ENCODE assay signal across 8 cellular contexts in the genomic region with DNA sequence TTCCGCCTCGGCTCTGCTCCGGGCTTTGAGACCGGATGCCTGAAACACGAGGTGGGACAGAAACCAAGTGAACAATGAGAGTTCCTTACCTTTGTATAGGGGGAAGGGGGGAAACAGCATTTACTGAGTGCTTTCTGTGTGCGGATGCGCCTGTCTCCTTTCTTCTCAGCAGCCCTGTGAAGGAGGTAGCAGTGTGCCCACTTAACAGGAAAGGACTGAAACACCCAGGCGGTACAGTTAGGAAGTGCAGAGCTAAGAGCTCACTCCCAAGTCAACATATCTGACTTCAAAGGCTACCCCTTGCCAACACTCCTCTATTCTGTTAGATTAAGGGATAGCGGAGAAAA. TPM values are rescaled to one million over a fixed set of nuclear protein-coding genes. Genes with fewer than 3 reads are reported as not detected.
A peak's percentile ranks its signal among the peaks of the same experiment; 100 is the strongest.
DNase-seq lines count a peak whose midpoint lies in the region; ATAC-seq lines count a peak whose summit lies in the region.

No MANE protein-coding gene starts in this region.

- peaks cover 27% of the 10 kb centered on the region for H3K4me1 ChIP-seq in CD4-positive, alpha-beta memory T cell (ENCODE audit: insufficient read depth, low read length)

- peak overlapping the region; percentile 86 to 96 (median 91) for H3K27ac Mint-ChIP-seq in CD4-positive, alpha-beta memory T cell

- H3K9me3 ChIP-seq in CD4-positive, alpha-beta memory T cell (ENCODE audit: control insufficient read depth in 1 of 2, low read length in 2 of 2) = no peaks in the 10 kb centered on the region

- ATAC-seq in GM19023 (IDR thresholded peaks at IDR 0.05; ENCODE audit: unreplicated experiment) (peak; percentile 71), HG03103 (IDR thresholded peaks at IDR 0.05; ENCODE audit: low read depth, unreplicated experiment) (peak; percentile 36), sciatic nerve (peak; percentile 78)

- H3K27me3 Mint-ChIP-seq in CD4-positive, alpha-beta memory T cell = no peaks in the 10 kb centered on the region

- no peaks in the 10 kb centered on the region for H3K36me3 ChIP-seq in CD4-positive, alpha-beta memory T cell (ENCODE audit: insufficient read depth, low read length)

- H3K27ac ChIP-seq in CD4-positive, alpha-beta memory T cell (ENCODE audit: low read depth, low read length) = peak overlapping the region; percentile 74

- H3K9me3 Mint-ChIP-seq in CD4-positive, alpha-beta memory T cell = no peaks in the 10 kb centered on the region

- intact Hi-C loops in CD4-positive, alpha-beta memory T cell (cut with micrococcal nuclease) = loop anchor here (2.0 to 5.0 kb wide), 2 partner anchors 193 to 233 kb away; a partner anchor contains a TSS
- intact Hi-C loops in sciatic nerve (cut with DNase I) = no loop called here

- peaks cover 21 to 38% (median 30%) of the 10 kb centered on the region in 4 donors for H3K4me1 Mint-ChIP-seq in CD4-positive, alpha-beta memory T cell

- POLR2A ChIA-PET in CD4-positive, alpha-beta memory T cell (lab: Charles Lee; ENCODE audit: partially characterized antibody) = interaction anchor here (0.6 to 2.5 kb wide), 6 partner anchors 14 to 247 kb away, joined by 3 to 14 read pairs (median 6); a partner anchor contains a TSS

- H3K36me3 Mint-ChIP-seq in CD4-positive, alpha-beta memory T cell = peaks cover 0 to 10% of the 10 kb centered on the region in 2 donors

- CTCF ChIA-PET in CD4-positive, alpha-beta memory T cell (lab: Charles Lee; ENCODE audit: partially characterized antibody) = interaction anchor here (1.2 to 3.5 kb wide), 6 partner anchors 11 to 190 kb away, joined by 3 to 32 read pairs (median 4); no protein-coding TSS in a partner anchor

- DNase-seq in CD4-positive, alpha-beta memory T cell = peak in 4 of 5 donors; percentile 30 to 57 (median 38)
- DNase-seq in NCI-H69 (lab: John Stamatoyannopoulos, UW) = peak; percentile 77
- peak; percentile 24 for DNase-seq in amniotic epithelial cell (ENCODE audit: low read depth)
- peak; percentile 51 for DNase-seq in hepatic stellate cell (ENCODE audit: low spot score)
- DNase-seq in sciatic nerve (ENCODE audit: low spot score) = no peak
- no peak for DNase-seq in stimulated activated CD8-positive, alpha-beta memory T cell treated with anti-CD3 and anti-CD28 coated beads, Interleukin-4, amount 100 ng/mL, for 48 hours

- H3K4me3 Mint-ChIP-seq in CD4-positive, alpha-beta memory T cell = peak overlapping the region; percentile 88 to 97 (median 94)

- H3K4me3 ChIP-seq in CD4-positive, alpha-beta memory T cell (ENCODE audit: low read length in 2 of 2) = peak overlapping the region; percentile 36 to 70

- no peaks in the 10 kb centered on the region for H3K27me3 ChIP-seq in CD4-positive, alpha-beta memory T cell (ENCODE audit: insufficient read depth, low read length)

RNA-seq across cellular contexts. Expression of a gene that starts 43.1 kb away (rescaled TPM):
- total RNA-seq in CD4-positive, alpha-beta memory T cell = 1 to 10 TPM; 6.1 to 6.5 TPM
- polyA plus RNA-seq in CD4-positive, alpha-beta memory T cell = 1 to 10 TPM; 4.5 to 6.4 TPM
- total RNA-seq in sciatic nerve = 5.1 TPM

Comparison
In these comparisons a context has a peak if more than half of its experiments do, and no peak if none do; other contexts are left out.
1. DNase-seq: peak in CD4-positive, alpha-beta memory T cell (4 of 5), NCI-H69 (single experiment), amniotic epithelial cell (single experiment) and hepatic stellate cell (single experiment); none in sciatic nerve (single experiment) and stimulated activated CD8-positive, alpha-beta memory T cell treated with anti-CD3 and anti-CD28 coated beads, Interleukin-4, amount 100 ng/mL, for 48 hours (single experiment).
2. Peak in every context shown above with its lines, with median percentiles within 50 percentile points of each other: ATAC-seq.